In the genomic region with DNA sequence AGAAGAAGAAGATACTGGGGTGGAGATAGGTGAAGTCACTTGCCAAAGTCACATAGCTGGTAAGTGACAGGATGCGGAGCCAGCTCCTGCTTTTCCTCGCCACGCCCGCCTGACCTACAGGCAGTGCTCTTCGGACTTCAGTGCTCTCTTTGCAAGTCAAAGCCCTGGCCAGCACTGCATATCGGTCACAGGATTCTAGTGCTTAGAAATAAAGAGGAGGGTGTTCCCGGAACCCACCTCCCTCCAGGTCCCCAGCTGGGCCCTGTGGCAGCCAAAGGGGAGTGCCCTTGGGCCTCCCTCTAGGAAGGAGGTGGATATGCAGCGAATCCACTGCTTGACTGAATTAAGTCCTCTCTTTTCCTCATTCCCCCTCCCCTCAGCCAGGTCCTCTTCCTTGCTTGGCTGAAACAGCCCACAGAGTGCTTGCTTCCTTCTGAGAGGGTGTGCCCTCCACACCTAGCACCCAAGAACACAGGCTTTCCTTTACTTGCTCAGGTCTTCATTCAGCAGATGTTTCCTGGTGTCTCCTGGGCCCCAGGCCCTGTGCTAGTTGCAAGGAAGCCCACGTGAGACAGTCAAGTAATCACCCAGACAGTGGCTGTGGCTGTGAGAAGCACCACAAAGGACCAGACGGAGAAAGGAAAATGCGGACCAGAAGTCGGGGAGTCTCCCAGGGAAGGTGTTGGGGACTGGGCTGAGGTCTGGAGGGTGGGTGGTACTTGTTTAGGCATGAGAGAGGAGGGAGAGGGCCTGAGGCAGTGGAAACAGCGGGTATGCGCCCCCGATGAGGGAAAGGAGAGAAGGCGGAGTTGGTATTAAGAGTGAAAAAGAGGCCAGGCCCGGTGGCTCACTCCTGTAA, we compare ENCODE assay signal across 26 cellular contexts.
"Had no signal": no experiment of that assay in that cellular context is flagged by ENCODE, and none has a peak within 500 bp of the region (broad histone marks: within the 10 kb centered on the region; RNA-seq: fewer than 3 reads in every experiment).

No MANE protein-coding gene starts in this region.

- H3K27ac Mint-ChIP-seq: activated CD4-positive, alpha-beta T cell treated with anti-CD3 and anti-CD28 coated beads, Interleukin-2, amount 10 ng/mL, durations not matched to agents 7 days and 5 days; activated CD8-positive, alpha-beta T cell treated with anti-CD3 and anti-CD28 coated beads for 36 hours; activated naive CD4-positive, alpha-beta T cell treated with anti-CD3 and anti-CD28 coated beads, Interleukin-2, amount 50 U/mL, for 24 hours; brain; effector memory CD8-positive, alpha-beta T cell; stimulated activated effector memory CD8-positive, alpha-beta T cell treated with anti-CD3 and anti-CD28 coated beads, Interleukin-12 subunit alpha, Interleukin-12 subunit beta, amount 100 ng/mL, for 72 hours; T-helper 17 cell had no signal

- H3K27ac ChIP-seq: esophagus muscularis mucosa, gastrocnemius medialis, lower lobe of right lung, neutrophil, ovary, right lobe of liver, skin epidermis, stomach, suprapubic skin, tibial nerve, uterus had no signal

- H3K4me1 Mint-ChIP-seq: activated CD4-positive, alpha-beta T cell treated with anti-CD3 and anti-CD28 coated beads, Interleukin-2, amount 10 ng/mL, durations not matched to agents 7 days and 5 days; activated naive CD4-positive, alpha-beta T cell treated with anti-CD3 and anti-CD28 coated beads, Interleukin-2, amount 50 U/mL, for 24 hours; naive thymus-derived CD4-positive, alpha-beta T cell; stimulated activated effector memory CD8-positive, alpha-beta T cell treated with anti-CD3 and anti-CD28 coated beads, Interleukin-12 subunit alpha, Interleukin-12 subunit beta, amount 100 ng/mL, for 72 hours; T-helper 17 cell had no signal

- H3K9me3 ChIP-seq: gastrocnemius medialis, lower lobe of right lung, neutrophil, ovary, right lobe of liver, suprapubic skin, tibial nerve, uterus had no signal

- H3K4me1 ChIP-seq: esophagus muscularis mucosa, gastrocnemius medialis, lower lobe of right lung, right lobe of liver, stomach, suprapubic skin, tibial nerve, uterus had no signal

- H3K27me3 ChIP-seq: esophagus muscularis mucosa, gastrocnemius medialis, neutrophil, ovary, right lobe of liver, stomach, suprapubic skin, tibial nerve, uterus had no signal

- ATAC-seq: activated CD8-positive, alpha-beta T cell treated with anti-CD3 and anti-CD28 coated beads for 36 hours; effector memory CD8-positive, alpha-beta T cell; gastrocnemius medialis; lower lobe of right lung; naive thymus-derived CD4-positive, alpha-beta T cell; right lobe of liver; stimulated activated effector memory CD8-positive, alpha-beta T cell treated with anti-CD3 and anti-CD28 coated beads, Interleukin-12 subunit alpha, Interleukin-12 subunit beta, amount 100 ng/mL, for 72 hours; T-helper 17 cell had no signal

- H3K9me3 Mint-ChIP-seq: activated CD4-positive, alpha-beta T cell treated with anti-CD3 and anti-CD28 coated beads, Interleukin-2, amount 10 ng/mL, durations not matched to agents 7 days and 5 days; activated CD8-positive, alpha-beta T cell treated with anti-CD3 and anti-CD28 coated beads for 36 hours; activated naive CD4-positive, alpha-beta T cell treated with anti-CD3 and anti-CD28 coated beads, Interleukin-2, amount 50 U/mL, for 24 hours; effector memory CD8-positive, alpha-beta T cell; stimulated activated effector memory CD8-positive, alpha-beta T cell treated with anti-CD3 and anti-CD28 coated beads, Interleukin-12 subunit alpha, Interleukin-12 subunit beta, amount 100 ng/mL, for 72 hours had no signal

- H3K4me3 ChIP-seq: esophagus muscularis mucosa, gastrocnemius medialis, lower lobe of right lung, ovary, right lobe of liver, skin epidermis, stomach, suprapubic skin, tibial nerve, uterus had no signal

- H3K27me3 Mint-ChIP-seq: activated CD4-positive, alpha-beta T cell treated with anti-CD3 and anti-CD28 coated beads, Interleukin-2, amount 10 ng/mL, durations not matched to agents 7 days and 5 days; activated CD8-positive, alpha-beta T cell treated with anti-CD3 and anti-CD28 coated beads for 36 hours; activated naive CD4-positive, alpha-beta T cell treated with anti-CD3 and anti-CD28 coated beads, Interleukin-2, amount 50 U/mL, for 24 hours had no signal

- H3K36me3 ChIP-seq: esophagus muscularis mucosa, gastrocnemius medialis, lower lobe of right lung, neutrophil, ovary, right lobe of liver, stomach, suprapubic skin, tibial nerve, uterus had no signal

- H3K36me3 Mint-ChIP-seq: activated naive CD4-positive, alpha-beta T cell treated with anti-CD3 and anti-CD28 coated beads, Interleukin-2, amount 50 U/mL, for 24 hours; brain; stimulated activated effector memory CD8-positive, alpha-beta T cell treated with anti-CD3 and anti-CD28 coated beads, Interleukin-12 subunit alpha, Interleukin-12 subunit beta, amount 100 ng/mL, for 72 hours had no signal

- DNase-seq: activated CD4-positive, alpha-beta T cell treated with anti-CD3 and anti-CD28 coated beads, Interleukin-2, amount 10 ng/mL, durations not matched to agents 7 days and 5 days; activated CD8-positive, alpha-beta T cell treated with anti-CD3 and anti-CD28 coated beads for 36 hours; activated gamma-delta T cell treated with Interleukin-2 at 50 U/mL for 16 hours; anterior cingulate cortex; caudate nucleus; effector memory CD8-positive, alpha-beta T cell; gastrocnemius medialis; hippocampal formation; islet precursor cell; lower lobe of right lung; naive thymus-derived CD4-positive, alpha-beta T cell; ovary; right lobe of liver; stimulated activated CD4-positive, alpha-beta T cell treated with anti-CD3 and anti-CD28 coated beads, Interleukin-2, amount 100 ng/mL, for 24 hours; stomach; SW 1271; T-helper 17 cell; uterus had no signal

- H3K4me3 Mint-ChIP-seq: activated CD4-positive, alpha-beta T cell treated with anti-CD3 and anti-CD28 coated beads, Interleukin-2, amount 10 ng/mL, durations not matched to agents 7 days and 5 days; activated CD8-positive, alpha-beta T cell treated with anti-CD3 and anti-CD28 coated beads for 36 hours; activated naive CD4-positive, alpha-beta T cell treated with anti-CD3 and anti-CD28 coated beads, Interleukin-2, amount 50 U/mL, for 24 hours; brain; effector memory CD8-positive, alpha-beta T cell; naive thymus-derived CD4-positive, alpha-beta T cell; stimulated activated effector memory CD8-positive, alpha-beta T cell treated with anti-CD3 and anti-CD28 coated beads, Interleukin-12 subunit alpha, Interleukin-12 subunit beta, amount 100 ng/mL, for 72 hours; T-helper 17 cell had no signal
